ENCODE assay signal across 8 cellular contexts in genomic region chr2:237966565-237967462, GRCh38. TPM values are rescaled to one million over a fixed set of nuclear protein-coding genes. Genes with fewer than 3 reads are reported as not detected.
DNase-seq lines count a peak whose midpoint lies in the region; ATAC-seq, FAIRE-seq and TF ChIP-seq lines count a peak whose summit lies in the region.

UBE2F (plus strand) TSS chr2:237967014; CDS start chr2:237973108, 6,094 bp downstream.

- 3% methylated on average over 34 of the region's 123 CpGs; no CpG with 5 or more reads in 1 of the 2 experiments for WGBS in H1 (ENCODE audit: extremely low coverage in 1 of 2, insufficient coverage in 1 of 2, insufficient read length in 1 of 2, insufficient replicate concordance in 2 of 2, low coverage in 1 of 2, low lambda C conversion rate in 2 of 2, missing lambda C conversion rate in 1 of 2), 2 experiments
- WGBS in mesenchymal stem cell: under 1% methylated on average over 85 of the region's 123 CpGs

- H3K79me1 ChIP-seq in H1 (ENCODE audit: low read depth, low read length): peaks cover 20% of the 10 kb centered on the region
- peaks cover 9% of the 10 kb centered on the region for H3K79me1 ChIP-seq in mesenchymal stem cell (replicated peaks; ENCODE audit: low read length, poor library complexity, severe bottlenecking)

- H3K9ac ChIP-seq in H1 (replicated peaks in 1 of 4; ENCODE audit: extremely low read depth in 1 of 4, low read depth in 3 of 4, low read length in 3 of 4): peak within 1 kb of the TSS; percentile 56 to 68 (median 63)
- H3K9ac ChIP-seq in mesenchymal stem cell (ENCODE audit: low read length): peak within 1 kb of the TSS; percentile 89

- H3K9me3 ChIP-seq in H1 (ENCODE audit: insufficient read depth in 2 of 2, low read depth in 1 of 2, low read length in 1 of 2): no peaks in the 10 kb centered on the region
- H3K9me3 ChIP-seq in mesenchymal stem cell (ENCODE audit: control insufficient read depth, low read length): peaks cover 13% of the 10 kb centered on the region

- TF ChIP-seq POLR2A in H1 (IDR thresholded peaks at IDR 0.05; ENCODE audit: control extremely low read depth in 1 of 2, low read depth in 2 of 2, low read length in 2 of 2): peak in 1 of 2 experiments; percentile 64; a peak in 2 of 3 replicates

- no peak within 1 kb of the TSS for H2BK12ac ChIP-seq in H1 (ENCODE audit: low read depth, low read length)
- H2BK12ac ChIP-seq in mesenchymal stem cell (ENCODE audit: low read length in 2 of 2): peak within 1 kb of the TSS in 1 of 2 experiments; percentile 38

- H4K20me1 ChIP-seq in H1 (replicated peaks in 1 of 2; ENCODE audit: control insufficient read depth in 1 of 2, insufficient read depth in 2 of 2, low read length in 2 of 2): peaks cover 10 to 18% of the 10 kb centered on the region in 2 experiments

- H3K27ac ChIP-seq in H1 (ENCODE audit: low read depth, low read length) (no peak within 1 kb of the TSS), mesenchymal stem cell (ENCODE audit: low read length, poor library complexity, severe bottlenecking) (peak within 1 kb of the TSS; percentile 19)

- peaks cover 0 to 15% (median 5%) of the 10 kb centered on the region in 4 experiments; a peak in 5 of 7 replicates for H3K4me1 ChIP-seq in H1 (replicated peaks in 1 of 4; ENCODE audit: control insufficient read depth in 3 of 4, insufficient read depth in 4 of 4, low read length in 3 of 4)
- H3K4me1 ChIP-seq in mesenchymal stem cell (ENCODE audit: control insufficient read depth, insufficient read depth, low read depth, low read length): peaks cover 18% of the 10 kb centered on the region

- H2BK120ac ChIP-seq in H1 (replicated peaks; ENCODE audit: low read depth, low read length) (no peak within 1 kb of the TSS), mesenchymal stem cell (ENCODE audit: low read depth, low read length) (peak within 1 kb of the TSS; percentile 66)

- H4K8ac ChIP-seq in H1 (ENCODE audit: extremely low read depth, insufficient read depth, low read length) (peak within 1 kb of the TSS; percentile 92), mesenchymal stem cell (ENCODE audit: low read length) (peak within 1 kb of the TSS; percentile 64)

- H2AK5ac ChIP-seq in H1 (ENCODE audit: low read depth, low read length): 0 out of 2 replicates have a peak within 1 kb of the TSS, but pooled peaks have one; percentile 15
- no peak within 1 kb of the TSS for H2AK5ac ChIP-seq in mesenchymal stem cell (ENCODE audit: low read length, severe bottlenecking)

- H4K91ac ChIP-seq in H1 (replicated peaks; ENCODE audit: insufficient read length, low read length) (no peak within 1 kb of the TSS), mesenchymal stem cell (ENCODE audit: low read length) (peak within 1 kb of the TSS; percentile 18)

- FAIRE-seq in H1 (lab: Jason Lieb, UNC): no peak

- peaks cover 12% of the 10 kb centered on the region; the same call in 1 of the 2 replicates for H3K23me2 ChIP-seq in H1 (ENCODE audit: low read depth, low read length)

- peak within 1 kb of the TSS; percentile 75; the same call in 1 of the 2 replicates for H2BK5ac ChIP-seq in H1 (ENCODE audit: low read depth, low read length)
- no peak within 1 kb of the TSS for H2BK5ac ChIP-seq in mesenchymal stem cell (ENCODE audit: low read depth, low read length, poor library complexity, severe bottlenecking)

- TF ChIP-seq CTCF in H1 (IDR thresholded peaks at IDR 0.05; ENCODE audit: control extremely low read depth in 1 of 3, insufficient read depth in 1 of 3, low read depth in 1 of 3, low read length in 3 of 3): no peak

- POLR2A ChIA-PET in H1 (lab: Charles Lee; ENCODE audit: partially characterized antibody): no interaction called here

- peaks cover 10 to 45% of the 10 kb centered on the region in 2 experiments; a peak in 3 of 4 replicates for H3K79me2 ChIP-seq in H1 (ENCODE audit: control insufficient read depth in 1 of 2, insufficient read depth in 2 of 2, low read length in 2 of 2)

- H2BK15ac ChIP-seq in H1 (ENCODE audit: low read length) (0 out of 2 replicates have a peak within 1 kb of the TSS, but pooled peaks have one; percentile 46), mesenchymal stem cell (ENCODE audit: low read depth, poor library complexity, severe bottlenecking) (peak within 1 kb of the TSS; percentile 45)

- H3K4me3 ChIP-seq in H1 (ENCODE audit: extremely low read depth in 1 of 4, insufficient read depth in 2 of 4, low read depth in 3 of 4, low read length in 4 of 4): peak within 1 kb of the TSS; percentile 70 to 95 (median 80)
- H3K4me3 ChIP-seq in mesenchymal stem cell (ENCODE audit: insufficient read depth in 1 of 2, low read depth in 1 of 2, low read length in 2 of 2): peak within 1 kb of the TSS; percentile 89 to 96

- CTCF ChIA-PET in H1 (lab: Charles Lee; ENCODE audit: partially characterized antibody): no interaction called here

- H2AFZ ChIP-seq in H1 (ENCODE audit: low read length) (peak within 1 kb of the TSS; percentile 12; the same call in 1 of the 2 replicates), mesenchymal stem cell (ENCODE audit: low read depth, low read length) (peak within 1 kb of the TSS; percentile 98)

- H3K4me2 ChIP-seq in H1 (ENCODE audit: insufficient read depth in 1 of 2, low read depth in 2 of 2, low read length in 2 of 2) (peak within 1 kb of the TSS; percentile 84 to 85), mesenchymal stem cell (ENCODE audit: low read length, poor library complexity, severe bottlenecking) (peak within 1 kb of the TSS; percentile 96)

- no peak for TF ChIP-seq RAD21 in H1 (IDR thresholded peaks at IDR 0.05 in 1 of 2, conservative IDR thresholded peaks at IDR 0.05 in 1 of 2; ENCODE audit: low read depth in 2 of 2, low read length in 2 of 2)

- H3K14ac ChIP-seq in H1 (ENCODE audit: insufficient read length) (no peak within 1 kb of the TSS), mesenchymal stem cell (ENCODE audit: low read length in 2 of 2) (peak within 1 kb of the TSS in 1 of 2 experiments; percentile 86)

- H3K36me3 ChIP-seq in H1 (ENCODE audit: control insufficient read depth in 2 of 4, insufficient read depth in 4 of 4, low read length in 3 of 4) (no peaks in the 10 kb centered on the region), mesenchymal stem cell (ENCODE audit: control insufficient read depth in 1 of 2, insufficient read depth in 2 of 2, low read depth in 1 of 2, low read length in 2 of 2) (peaks cover 0 to 3% of the 10 kb centered on the region in 2 experiments)

- DNase-seq in CMK (ENCODE audit: low read depth) (peak; percentile 87), HS-5 (ENCODE audit: low read depth) (peak; percentile 92), H1 (ENCODE audit: low read depth in 1 of 2, low spot score in 2 of 2) (peak; percentile 81 to 99), mesenchymal stem cell (peak; percentile 97)
- peak; percentile 91 for DNase-seq in NK-92 treated with Interleukin-12 subunit alpha and Interleukin-12 subunit beta, amount 100 ng/mL, for 24 hours (lab: John Stamatoyannopoulos, UW)
- DNase-seq in activated CD8-positive, alpha-beta memory T cell treated with anti-CD3 and anti-CD28 coated beads for 4 hours (ENCODE audit: low read depth in 2 of 2): peak; percentile 92 to 94
- DNase-seq in stimulated activated CD8-positive, alpha-beta memory T cell treated with anti-CD3 and anti-CD28 coated beads, Interleukin-12 subunit alpha, Interleukin-12 subunit beta, amount 100 ng/mL, for 4 hours (ENCODE audit: low read depth): peak; percentile 96

- H3K27me3 ChIP-seq in H1 (replicated peaks in 1 of 4; ENCODE audit: control insufficient read depth in 3 of 4, extremely low read depth in 1 of 4, insufficient read depth in 3 of 4, low read length in 3 of 4) (no peaks in the 10 kb centered on the region), mesenchymal stem cell (ENCODE audit: control insufficient read depth in 1 of 2, insufficient read depth in 1 of 2, low read length in 2 of 2) (no peaks in the 10 kb centered on the region)

- H4K5ac ChIP-seq in H1 (ENCODE audit: insufficient read length, low read depth, low read length): peak within 1 kb of the TSS; percentile 53

- H3K18ac ChIP-seq in H1 (ENCODE audit: extremely low read depth, low read length) (peak within 1 kb of the TSS; percentile 90), mesenchymal stem cell (ENCODE audit: low read depth in 1 of 2, low read length in 2 of 2) (peak within 1 kb of the TSS; percentile 4 to 90)

- H3K4ac ChIP-seq in H1 (replicated peaks; ENCODE audit: insufficient read length, low read depth, low read length) (peak within 1 kb of the TSS; percentile 63), mesenchymal stem cell (ENCODE audit: low read depth in 1 of 2, low read length in 2 of 2) (peak within 1 kb of the TSS in 1 of 2 experiments; percentile 60)

- peak within 1 kb of the TSS; percentile 62 for H3K56ac ChIP-seq in H1 (replicated peaks; ENCODE audit: insufficient read length, low read depth, low read length)

- peak in 1 of 2 experiments; percentile 67; a peak in 1 of 3 replicates for TF ChIP-seq EP300 in H1 (IDR thresholded peaks at IDR 0.05; ENCODE audit: borderline replicate concordance in 1 of 2, low read depth in 2 of 2, low read length in 2 of 2)

- ATAC-seq in GM19468 (IDR thresholded peaks at IDR 0.05; ENCODE audit: extremely low read depth, unreplicated experiment): peak; percentile 86

- H2BK20ac ChIP-seq in H1 (ENCODE audit: low read length): no peak within 1 kb of the TSS

- H3K23ac ChIP-seq in H1 (ENCODE audit: insufficient read length): no peak within 1 kb of the TSS
- H3K23ac ChIP-seq in mesenchymal stem cell (ENCODE audit: low read length in 2 of 2): peak within 1 kb of the TSS; percentile 6 to 68

TF ChIP-seq in H1, 55 proteins besides CTCF, POLR2A, EP300 and RAD21 (continues in another document):
- TF ChIP-seq MAX (IDR thresholded peaks at IDR 0.05) (peak; percentile 49; the same call in 1 of the 2 replicates), SUZ12 (IDR thresholded peaks at IDR 0.05; ENCODE audit: low read length) (no peak), RNF2 (IDR thresholded peaks at IDR 0.05; ENCODE audit: borderline replicate concordance, low read depth, low read length, missing control alignments, poor library complexity, severe bottlenecking) (no peak), FOSL1 (IDR thresholded peaks at IDR 0.05; ENCODE audit: insufficient read depth, low read depth, low read length) (no peak)

RNA-seq across cellular contexts. Expression of gene UBE2F, which starts in this region (rescaled TPM):
- total RNA-seq in H1 (2021; fragmentation: NEBNext Ultra II Directional; extraction: Animal tissue kit (Norgen Biotek cat#: 25700)): 59.8 and 61.9 TPM in 2 replicates
- 43.3 and 48.4 TPM in 2 replicates for polyA plus RNA-seq in H1 (2011; rRNA removed)
- polyA plus RNA-seq in H1 (2011; cell fraction: cytosol; rRNA removed): 53.0 TPM
- 14.5 TPM for polyA plus RNA-seq in H1 (2011; cell fraction: nucleus; rRNA removed)
- 49.4 to 67.6 TPM (median 53.8 TPM) in 4 replicates for polyA plus RNA-seq in H1 (2012, experiment 1 of 2)
- polyA plus RNA-seq in H1 (2012, experiment 2 of 2): 27.7 TPM
- 37.6 TPM for polyA plus RNA-seq in H1 (2013, experiment 1 of 2)
- 39.2 TPM for polyA plus RNA-seq in H1 (2013, experiment 2 of 2)
- 15.2 and 25.1 TPM in 2 replicates for polyA minus RNA-seq in H1 (2011; rRNA and poly(A)+ RNA removed)
- polyA minus RNA-seq in H1 (2011; cell fraction: cytosol; rRNA and poly(A)+ RNA removed): 26.3 TPM
- 26.5 TPM for polyA minus RNA-seq in H1 (2011; cell fraction: nucleus; rRNA and poly(A)+ RNA removed)
- 39.3 TPM for polyA plus RNA-seq in mesenchymal stem cell (2013, experiment 1 of 2)
- polyA plus RNA-seq in mesenchymal stem cell (2013, experiment 2 of 2): 41.3 TPM
